8 cellular contexts compared by ENCODE assay signal in genomic region chr11:66115638-66116410, GRCh38. TPM values are rescaled to one million over a fixed set of nuclear protein-coding genes. Genes with fewer than 3 reads are reported as not detected.
DNase-seq lines count a peak whose midpoint lies in the region; ATAC-seq and TF ChIP-seq lines count a peak whose summit lies in the region.

No MANE protein-coding gene starts in this region.

- peaks cover 89% of the 10 kb centered on the region for H3K4me1 Mint-ChIP-seq in activated T-cell treated with anti-CD3 and anti-CD28 coated beads, Interleukin-2, amount 50 U/mL, for 4 hours (ENCODE audit: low read depth)
- peaks cover 96% of the 10 kb centered on the region for H3K4me1 Mint-ChIP-seq in stimulated activated naive CD8-positive, alpha-beta T cell treated with anti-CD3 and anti-CD28 coated beads, Interleukin-15, amount 100 ng/mL, for 72 hours

- H3K27ac Mint-ChIP-seq in stimulated activated naive CD8-positive, alpha-beta T cell treated with anti-CD3 and anti-CD28 coated beads, Interleukin-15, amount 100 ng/mL, for 72 hours, result peak overlapping the region; percentile 12 to 95

- H3K9me3 Mint-ChIP-seq in activated T-cell treated with anti-CD3 and anti-CD28 coated beads, Interleukin-2, amount 50 U/mL, for 4 hours, result no peaks in the 10 kb centered on the region
- no peaks in the 10 kb centered on the region for H3K9me3 Mint-ChIP-seq in stimulated activated naive CD8-positive, alpha-beta T cell treated with anti-CD3 and anti-CD28 coated beads, Interleukin-15, amount 100 ng/mL, for 72 hours

- TF ChIP-seq CTCF in astrocyte of the spinal cord (IDR thresholded peaks at IDR 0.05; ENCODE audit: low read depth, low read length), result no peak

- H3K4me3 ChIP-seq in astrocyte of the spinal cord (ENCODE audit: low read depth, low read length), result no peak overlapping the region

- peak overlapping the region; percentile 66 for H3K4me3 Mint-ChIP-seq in activated T-cell treated with anti-CD3 and anti-CD28 coated beads, Interleukin-2, amount 50 U/mL, for 4 hours
- peak overlapping the region; percentile 80 to 86 for H3K4me3 Mint-ChIP-seq in stimulated activated naive CD8-positive, alpha-beta T cell treated with anti-CD3 and anti-CD28 coated beads, Interleukin-15, amount 100 ng/mL, for 72 hours

- no peaks in the 10 kb centered on the region for H3K27me3 Mint-ChIP-seq in activated T-cell treated with anti-CD3 and anti-CD28 coated beads, Interleukin-2, amount 50 U/mL, for 4 hours (ENCODE audit: low read depth)
- H3K27me3 Mint-ChIP-seq in stimulated activated naive CD8-positive, alpha-beta T cell treated with anti-CD3 and anti-CD28 coated beads, Interleukin-15, amount 100 ng/mL, for 72 hours, result no peaks in the 10 kb centered on the region

- H3K36me3 Mint-ChIP-seq in activated T-cell treated with anti-CD3 and anti-CD28 coated beads, Interleukin-2, amount 50 U/mL, for 4 hours (ENCODE audit: insufficient read depth), result peaks cover 3% of the 10 kb centered on the region

- in situ Hi-C loops in astrocyte of the spinal cord (cut with HindIII; ENCODE audit: low sequenced_read_pairs), result no loop called here

- peak; percentile 55 to 61 for ATAC-seq in activated T-cell treated with anti-CD3 and anti-CD28 coated beads, Interleukin-2, amount 50 U/mL, for 4 hours
- ATAC-seq in HG03159 (IDR thresholded peaks at IDR 0.05; ENCODE audit: unreplicated experiment) (peak; percentile 59), HG03442 (IDR thresholded peaks at IDR 0.05; ENCODE audit: unreplicated experiment) (no peak), HG03175 (IDR thresholded peaks at IDR 0.05; ENCODE audit: unreplicated experiment) (no peak)
- ATAC-seq in stimulated activated naive CD8-positive, alpha-beta T cell treated with anti-CD3 and anti-CD28 coated beads, Interleukin-15, amount 100 ng/mL, for 72 hours, result peak; percentile 80

- DNase-seq in activated T-cell treated with anti-CD3 and anti-CD28 coated beads, Interleukin-2, amount 50 U/mL, for 4 hours, result no peak
- DNase-seq in activated T-cell treated with anti-CD3 and anti-CD28 coated beads, Interleukin-2, amount 50 U/mL, for 48 hours, result no peak
- peak; percentile 35 for DNase-seq in astrocyte of the spinal cord (ENCODE audit: low read depth, low spot score)
- no peak for DNase-seq in stimulated activated naive CD8-positive, alpha-beta T cell treated with anti-CD3 and anti-CD28 coated beads, Interleukin-15, amount 100 ng/mL, for 72 hours
- DNase-seq in hypothalamus (lab: John Stamatoyannopoulos, UW), result no peak

RNA-seq across cellular contexts. Expression of gene PACS1, which starts 45.8 kb away (rescaled TPM):
- total RNA-seq in activated T-cell treated with anti-CD3 and anti-CD28 coated beads, Interleukin-2, amount 50 U/mL, for 4 hours, result 10 to 100 TPM; 43.4 to 46.3 (median 44.8) TPM

Comparison
In these comparisons a context has a peak if more than half of its experiments do, and no peak if none do; other contexts are left out.
1. ATAC-seq: peak in activated T-cell treated with anti-CD3 and anti-CD28 coated beads, Interleukin-2, amount 50 U/mL, for 4 hours (2 of 2), HG03159 (single experiment) and stimulated activated naive CD8-positive, alpha-beta T cell treated with anti-CD3 and anti-CD28 coated beads, Interleukin-15, amount 100 ng/mL, for 72 hours (single experiment); none in HG03442 (single experiment) and HG03175 (single experiment).